In the genomic region with DNA sequence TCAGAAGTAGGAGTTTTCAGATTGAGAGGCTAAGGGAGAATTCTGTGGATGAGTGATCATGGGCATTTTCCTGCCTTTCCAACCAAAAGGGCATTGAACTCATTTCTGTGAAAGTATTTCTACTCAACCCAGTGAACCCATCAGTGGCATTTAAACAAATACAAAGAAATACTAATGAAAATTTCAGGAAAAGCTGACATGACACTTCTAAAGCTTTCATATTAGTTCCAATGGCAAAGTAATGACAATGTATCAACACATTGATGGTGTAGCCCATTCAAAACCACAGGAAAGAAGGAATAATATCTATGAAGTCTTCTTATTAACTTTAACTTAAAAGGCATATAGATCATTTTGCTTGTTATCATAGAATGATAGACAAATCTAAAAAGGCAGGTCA, we compare ENCODE assay signal across 7 cellular contexts.
"Had no signal": no experiment of that assay in that cellular context is flagged by ENCODE, and none has a peak within 500 bp of the region (broad histone marks: within the 10 kb centered on the region; RNA-seq: fewer than 3 reads in every experiment).

No MANE protein-coding gene starts in this region.

- H3K4me2 ChIP-seq: GM23338 had no signal

- H3K36me3 ChIP-seq: HAP-1 had no signal

- H3K9me3 ChIP-seq: HAP-1 had no signal

- H3K4me3 ChIP-seq: GM23338, HAP-1 had no signal

- DNase-seq: H7, HFFc6, KG1 had no signal

- H3K27ac ChIP-seq: HL-60 had no signal

- ATAC-seq: GM23338, HCT116 had no signal

- H3K4me1 ChIP-seq: HAP-1 had no signal

- H2AFZ ChIP-seq: GM23338 had no signal
